ENCODE assay signal across 17 cellular contexts in genomic region chr4:90537491-90537890, GRCh38.
A peak's percentile ranks its signal among the peaks of the same experiment; 100 is the strongest.
DNase-seq lines count a peak whose midpoint lies in the region; ATAC-seq and TF ChIP-seq lines count a peak whose summit lies in the region.
"Had no signal": no experiment of that assay in that cellular context is flagged by ENCODE, and none has a peak within 500 bp of the region (broad histone marks: within the 10 kb centered on the region; RNA-seq: fewer than 3 reads in every experiment).

No MANE protein-coding gene starts in this region.

- H3K4me3 ChIP-seq in SK-N-MC (no peak overlapping the region), endodermal cell (ENCODE audit: low read length) (peak overlapping the region; percentile 64), neural progenitor cell (no peak overlapping the region)
- H3K4me3 ChIP-seq: SJSA1 had no signal

- H3K4me1 ChIP-seq in endodermal cell (ENCODE audit: control insufficient read depth, insufficient read depth, low read length) = peaks cover 5% of the 10 kb centered on the region
- peaks cover 13% of the 10 kb centered on the region for H3K4me1 ChIP-seq in neural progenitor cell
- H3K4me1 ChIP-seq: SJSA1 had no signal

- ATAC-seq in HG02642 (IDR thresholded peaks at IDR 0.05; ENCODE audit: poor library complexity, unreplicated experiment) = no peak
- no peak for ATAC-seq in HG03354 (IDR thresholded peaks at IDR 0.05; ENCODE audit: poor library complexity, severe bottlenecking, unreplicated experiment)
- ATAC-seq in natural killer cell treated with Interleukin-12 subunit alpha and Interleukin-12 subunit beta and Interleukin-15 and Interleukin-18, amount 100 ng/mL, for 72 hours = no peak

- no peak overlapping the region for H3K4me3 Mint-ChIP-seq in endodermal cell
- H3K4me3 Mint-ChIP-seq in neural progenitor cell = no peak overlapping the region
- H3K4me3 Mint-ChIP-seq in activated naive CD4-positive, alpha-beta T cell treated with anti-CD3 and anti-CD28 coated beads, Interleukin-2, amount 10 ng/mL, durations not matched to agents 7 days and 5 days = no peak overlapping the region
- H3K4me3 Mint-ChIP-seq in natural killer cell treated with Interleukin-12 subunit alpha and Interleukin-12 subunit beta and Interleukin-15 and Interleukin-18, amount 100 ng/mL, for 72 hours = no peak overlapping the region

- no peaks in the 10 kb centered on the region for H3K27me3 ChIP-seq in endodermal cell (ENCODE audit: control insufficient read depth, insufficient read depth, low read length, poor library complexity, severe bottlenecking)
- H3K27me3 ChIP-seq in neural progenitor cell = no peaks in the 10 kb centered on the region
- H3K27me3 ChIP-seq: SJSA1 had no signal

- no peak for TF ChIP-seq CTCF in 22Rv1 (IDR thresholded peaks at IDR 0.05)
- TF ChIP-seq CTCF in endodermal cell (conservative IDR thresholded peaks at IDR 0.05) = no peak
- TF ChIP-seq CTCF in neural progenitor cell (IDR thresholded peaks at IDR 0.05) = no peak

- DNase-seq in SK-N-MC (ENCODE audit: low read depth, low spot score) (no peak), endodermal cell (no peak), neural progenitor cell (ENCODE audit: low spot score) (no peak)
- no peak for DNase-seq in activated naive CD4-positive, alpha-beta T cell treated with anti-CD3 and anti-CD28 coated beads, Interleukin-2, amount 10 ng/mL, durations not matched to agents 7 days and 5 days
- no peak for DNase-seq in natural killer cell treated with Interleukin-12 subunit alpha and Interleukin-12 subunit beta and Interleukin-15 and Interleukin-18, amount 100 ng/mL, for 72 hours (ENCODE audit: low spot score)
- DNase-seq: 8988T, C1 segment of cervical spinal cord, IMR-90, NCI-H1436 treated with DMSO at 0.1 percent for 48 hours, NCI-H2081 treated with DMSO at 0.1 percent for 48 hours, NCI-H2227 treated with DMSO at 0.1 percent for 48 hours, NCI-H526 had no signal

- H3K4me1 Mint-ChIP-seq in endodermal cell (peaks cover 14% of the 10 kb centered on the region), neural progenitor cell (peaks cover 3% of the 10 kb centered on the region)
- no peaks in the 10 kb centered on the region for H3K4me1 Mint-ChIP-seq in activated naive CD4-positive, alpha-beta T cell treated with anti-CD3 and anti-CD28 coated beads, Interleukin-2, amount 10 ng/mL, durations not matched to agents 7 days and 5 days
- no peaks in the 10 kb centered on the region for H3K4me1 Mint-ChIP-seq in natural killer cell treated with Interleukin-12 subunit alpha and Interleukin-12 subunit beta and Interleukin-15 and Interleukin-18, amount 100 ng/mL, for 72 hours (ENCODE audit: low read depth in 2 of 2)

- H4K20me1 ChIP-seq in neural progenitor cell (ENCODE audit: low read depth) = no peaks in the 10 kb centered on the region

- H3K9me3 ChIP-seq in SK-N-MC (ENCODE audit: low read depth, low read length) (no peaks in the 10 kb centered on the region), endodermal cell (ENCODE audit: control insufficient read depth, low read length) (peaks cover 7% of the 10 kb centered on the region), neural progenitor cell (ENCODE audit: low read depth) (peaks cover 5% of the 10 kb centered on the region)
- H3K9me3 ChIP-seq: SJSA1 had no signal

- peak overlapping the region; percentile 1 for H3K27ac Mint-ChIP-seq in endodermal cell
- no peak overlapping the region for H3K27ac Mint-ChIP-seq in neural progenitor cell
- H3K27ac Mint-ChIP-seq in activated naive CD4-positive, alpha-beta T cell treated with anti-CD3 and anti-CD28 coated beads, Interleukin-2, amount 10 ng/mL, durations not matched to agents 7 days and 5 days = no peak overlapping the region
- H3K27ac Mint-ChIP-seq in natural killer cell treated with Interleukin-12 subunit alpha and Interleukin-12 subunit beta and Interleukin-15 and Interleukin-18, amount 100 ng/mL, for 72 hours = no peak overlapping the region

- peaks cover 6% of the 10 kb centered on the region for H3K9me3 Mint-ChIP-seq in endodermal cell
- peaks cover 3% of the 10 kb centered on the region for H3K9me3 Mint-ChIP-seq in neural progenitor cell
- H3K9me3 Mint-ChIP-seq in activated naive CD4-positive, alpha-beta T cell treated with anti-CD3 and anti-CD28 coated beads, Interleukin-2, amount 10 ng/mL, durations not matched to agents 7 days and 5 days = no peaks in the 10 kb centered on the region
- peaks cover 3% of the 10 kb centered on the region for H3K9me3 Mint-ChIP-seq in natural killer cell treated with Interleukin-12 subunit alpha and Interleukin-12 subunit beta and Interleukin-15 and Interleukin-18, amount 100 ng/mL, for 72 hours

- H3K27ac ChIP-seq in 22Rv1 = peak overlapping the region; percentile 79
- H3K27ac ChIP-seq in SK-N-MC = peak overlapping the region; percentile 44; the same call in 1 of the 2 replicates
- H3K27ac ChIP-seq in endodermal cell (ENCODE audit: low read depth, low read length) = no peak overlapping the region
- peak overlapping the region; percentile 78 for H3K27ac ChIP-seq in neural progenitor cell
- H3K27ac ChIP-seq: RWPE1, SJSA1 had no signal

- H3K27me3 Mint-ChIP-seq in endodermal cell (ENCODE audit: insufficient read depth) = no peaks in the 10 kb centered on the region
- H3K27me3 Mint-ChIP-seq in neural progenitor cell (ENCODE audit: insufficient read depth, low read depth) = no peaks in the 10 kb centered on the region
- no peaks in the 10 kb centered on the region for H3K27me3 Mint-ChIP-seq in activated naive CD4-positive, alpha-beta T cell treated with anti-CD3 and anti-CD28 coated beads, Interleukin-2, amount 10 ng/mL, durations not matched to agents 7 days and 5 days
- H3K27me3 Mint-ChIP-seq in natural killer cell treated with Interleukin-12 subunit alpha and Interleukin-12 subunit beta and Interleukin-15 and Interleukin-18, amount 100 ng/mL, for 72 hours = no peaks in the 10 kb centered on the region

- peaks cover 12% of the 10 kb centered on the region for H3F3A ChIP-seq in neural progenitor cell (ENCODE audit: low read depth)

- 86% methylated on average over 3 of the region's 3 CpGs; no CpG with 5 or more reads in 1 of the 2 experiments for WGBS in endodermal cell (ENCODE audit: insufficient coverage in 1 of 2, insufficient read length in 1 of 2), 2 experiments

- peak overlapping the region; percentile 30 for H2AFZ ChIP-seq in neural progenitor cell (replicated peaks)

- H3K36me3 Mint-ChIP-seq in endodermal cell (ENCODE audit: low read depth) = no peaks in the 10 kb centered on the region
- no peaks in the 10 kb centered on the region for H3K36me3 Mint-ChIP-seq in neural progenitor cell
- H3K36me3 Mint-ChIP-seq in activated naive CD4-positive, alpha-beta T cell treated with anti-CD3 and anti-CD28 coated beads, Interleukin-2, amount 10 ng/mL, durations not matched to agents 7 days and 5 days = no peaks in the 10 kb centered on the region
- H3K36me3 Mint-ChIP-seq in natural killer cell treated with Interleukin-12 subunit alpha and Interleukin-12 subunit beta and Interleukin-15 and Interleukin-18, amount 100 ng/mL, for 72 hours = no peaks in the 10 kb centered on the region

- H3K36me3 ChIP-seq in SK-N-MC (ENCODE audit: insufficient read depth, low read length) = no peaks in the 10 kb centered on the region
- no peaks in the 10 kb centered on the region for H3K36me3 ChIP-seq in endodermal cell (ENCODE audit: control insufficient read depth, insufficient read depth, low read length)
- no peaks in the 10 kb centered on the region for H3K36me3 ChIP-seq in neural progenitor cell
- H3K36me3 ChIP-seq: SJSA1 had no signal

- CTCF ChIA-PET in activated naive CD4-positive, alpha-beta T cell treated with anti-CD3 and anti-CD28 coated beads, Interleukin-2, amount 10 ng/mL, durations not matched to agents 7 days and 5 days (lab: Charles Lee) = no interaction called here

- H3K9ac ChIP-seq in SK-N-MC (ENCODE audit: insufficient read length) (no peak overlapping the region), endodermal cell (ENCODE audit: extremely low read depth, low read length, poor library complexity, severe bottlenecking) (no peak overlapping the region), neural progenitor cell (no peak overlapping the region)

- H3K4me2 ChIP-seq in neural progenitor cell = peak overlapping the region; percentile 28

- no peaks in the 10 kb centered on the region for H3K79me2 ChIP-seq in neural progenitor cell (ENCODE audit: low read depth)
